Comparison of ENCODE assay signal across 13 cellular contexts in the genomic region with DNA sequence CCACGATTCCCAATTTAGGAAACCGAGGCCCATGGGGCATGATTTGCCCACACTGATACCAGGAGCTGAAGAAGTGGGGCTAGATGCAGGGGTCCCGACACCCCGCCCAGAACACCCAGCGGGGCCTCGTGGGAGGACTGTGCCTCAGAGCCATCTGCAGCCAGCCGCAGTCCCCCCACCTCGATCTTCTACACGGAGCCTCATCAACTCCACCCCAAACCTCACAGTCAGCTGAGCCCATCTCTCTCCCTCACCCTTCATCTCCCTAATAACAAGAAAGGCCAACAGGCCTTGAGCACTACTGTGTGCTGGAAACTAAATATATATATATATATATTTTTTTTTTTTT. TPM values are rescaled to one million over a fixed set of nuclear protein-coding genes. Genes with fewer than 3 reads are reported as not detected.
DNase-seq lines count a peak whose midpoint lies in the region; ATAC-seq, FAIRE-seq and TF ChIP-seq lines count a peak whose summit lies in the region.
"Had no signal": no experiment of that assay in that cellular context is flagged by ENCODE, and none has a peak within 500 bp of the region (broad histone marks: within the 10 kb centered on the region; RNA-seq: fewer than 3 reads in every experiment).

No MANE protein-coding gene starts in this region.

- WGBS in thyroid gland, 2 donors, result 83 to 89% methylated on average over 9 of the region's 9 CpGs

- H3K27me3 ChIP-seq in CD4-positive, alpha-beta T cell (ENCODE audit: control insufficient read depth, insufficient read depth, low read length), result no peaks in the 10 kb centered on the region
- no peaks in the 10 kb centered on the region for H3K27me3 ChIP-seq in thyroid gland
- H3K27me3 ChIP-seq: cardiac muscle cell, gastrocnemius medialis had no signal

- H3K4me3 Mint-ChIP-seq in CD4-positive, alpha-beta T cell, result no peak overlapping the region
- no peak overlapping the region for H3K4me3 Mint-ChIP-seq in activated T-helper 2 cell treated with anti-CD3 and anti-CD28 coated beads, Interferon-gamma antibody, Interleukin-2, Interleukin-4, amounts not matched to agents 10 μg/mL and 5 μg/mL and 100 μg/mL, durations not matched to agents 14 hours and 24 hours and 36 hours (ENCODE audit: low read depth)

- no peaks in the 10 kb centered on the region for H3K4me1 ChIP-seq in thyroid gland
- H3K4me1 ChIP-seq: gastrocnemius medialis had no signal

- peak in 2 of 10 experiments; percentile 20 to 22 for DNase-seq in CD4-positive, alpha-beta T cell
- DNase-seq in activated T-helper 2 cell treated with anti-CD3 and anti-CD28 coated beads, Interferon-gamma antibody, Interleukin-2, Interleukin-4, amounts not matched to agents 10 μg/mL and 5 μg/mL and 100 μg/mL, durations not matched to agents 14 hours and 24 hours and 36 hours (ENCODE audit: low spot score), result no peak
- DNase-seq in urothelium cell line (ENCODE audit: low spot score), result no peak
- no peak for DNase-seq in T1000 (lab: John Stamatoyannopoulos, UW)
- DNase-seq in thyroid gland, result no peak
- DNase-seq: Calu3, gastrocnemius medialis, NCI-H526 treated with DMSO at 0.1 percent for 48 hours had no signal

- no peaks in the 10 kb centered on the region for H3K27me3 Mint-ChIP-seq in CD4-positive, alpha-beta T cell
- H3K27me3 Mint-ChIP-seq in activated T-helper 2 cell treated with anti-CD3 and anti-CD28 coated beads, Interferon-gamma antibody, Interleukin-2, Interleukin-4, amounts not matched to agents 10 μg/mL and 5 μg/mL and 100 μg/mL, durations not matched to agents 14 hours and 24 hours and 36 hours (ENCODE audit: low read depth), result no peaks in the 10 kb centered on the region

- intact Hi-C loops in CD4-positive, alpha-beta T cell (cut with DNase I, micrococcal nuclease), result no loop called here
- intact Hi-C loops in activated T-helper 2 cell treated with anti-CD3 and anti-CD28 coated beads, Interferon-gamma antibody, Interleukin-2, Interleukin-4, amounts not matched to agents 10 μg/mL and 5 μg/mL and 100 μg/mL, durations not matched to agents 14 hours and 24 hours and 36 hours (cut with micrococcal nuclease), result loop anchor here (1.0 to 5.0 kb wide), 2 partner anchors 31 to 84 kb away; no protein-coding TSS in a partner anchor
- intact Hi-C loops in thyroid gland (cut with DNase I), result no loop called here

- TF ChIP-seq CTCF in CD4-positive, alpha-beta T cell (IDR thresholded peaks at IDR 0.05), result no peak
- no peak for TF ChIP-seq CTCF in thyroid gland (IDR thresholded peaks at IDR 0.05)

- no peak overlapping the region for H3K4me3 ChIP-seq in thyroid gland (replicated peaks in 1 of 3)
- H3K4me3 ChIP-seq: cardiac muscle cell, gastrocnemius medialis had no signal

- no peaks in the 10 kb centered on the region for H3K9me3 Mint-ChIP-seq in CD4-positive, alpha-beta T cell
- H3K9me3 Mint-ChIP-seq in activated T-helper 2 cell treated with anti-CD3 and anti-CD28 coated beads, Interferon-gamma antibody, Interleukin-2, Interleukin-4, amounts not matched to agents 10 μg/mL and 5 μg/mL and 100 μg/mL, durations not matched to agents 14 hours and 24 hours and 36 hours, result no peaks in the 10 kb centered on the region

- peak overlapping the region; percentile 59 for H3K27ac Mint-ChIP-seq in CD4-positive, alpha-beta T cell
- peak overlapping the region; percentile 10 for H3K27ac Mint-ChIP-seq in activated T-helper 2 cell treated with anti-CD3 and anti-CD28 coated beads, Interferon-gamma antibody, Interleukin-2, Interleukin-4, amounts not matched to agents 10 μg/mL and 5 μg/mL and 100 μg/mL, durations not matched to agents 14 hours and 24 hours and 36 hours

- CTCF ChIA-PET in CD4-positive, alpha-beta T cell (lab: Charles Lee), result interaction anchor here (0.7 to 1.9 kb wide), 4 partner anchors 31 to 207 kb away, joined by 3 to 7 read pairs (median 4); no protein-coding TSS in a partner anchor

- H3K36me3 ChIP-seq in thyroid gland, result no peaks in the 10 kb centered on the region
- H3K36me3 ChIP-seq: cardiac muscle cell, gastrocnemius medialis had no signal

- FAIRE-seq in urothelium cell line (lab: Jason Lieb, UNC), result no peak

- ATAC-seq in CD4-positive, alpha-beta T cell (ENCODE audit: poor library complexity), result peak; percentile 14
- peak; percentile 31 for ATAC-seq in GM18909 (IDR thresholded peaks at IDR 0.05; ENCODE audit: poor library complexity, unreplicated experiment)
- ATAC-seq in HG02885 (IDR thresholded peaks at IDR 0.05; ENCODE audit: poor library complexity, unreplicated experiment), result peak; percentile 28
- ATAC-seq in GM21717 (IDR thresholded peaks at IDR 0.05; ENCODE audit: unreplicated experiment), result no peak
- ATAC-seq: gastrocnemius medialis had no signal

- TF ChIP-seq POLR2A in thyroid gland (IDR thresholded peaks at IDR 0.05), result no peak

- no peaks in the 10 kb centered on the region for H3K9me3 ChIP-seq in CD4-positive, alpha-beta T cell (ENCODE audit: control insufficient read depth, low read length)
- no peaks in the 10 kb centered on the region for H3K9me3 ChIP-seq in thyroid gland
- H3K9me3 ChIP-seq: gastrocnemius medialis had no signal

- no peaks in the 10 kb centered on the region for H3K36me3 Mint-ChIP-seq in CD4-positive, alpha-beta T cell (ENCODE audit: low read depth)
- H3K36me3 Mint-ChIP-seq in activated T-helper 2 cell treated with anti-CD3 and anti-CD28 coated beads, Interferon-gamma antibody, Interleukin-2, Interleukin-4, amounts not matched to agents 10 μg/mL and 5 μg/mL and 100 μg/mL, durations not matched to agents 14 hours and 24 hours and 36 hours (ENCODE audit: low read depth), result no peaks in the 10 kb centered on the region

- POLR2A ChIA-PET in CD4-positive, alpha-beta T cell (lab: Charles Lee), result no interaction called here

- peaks cover 16% of the 10 kb centered on the region for H3K4me1 Mint-ChIP-seq in CD4-positive, alpha-beta T cell (ENCODE audit: low read depth)
- peaks cover 45% of the 10 kb centered on the region for H3K4me1 Mint-ChIP-seq in activated T-helper 2 cell treated with anti-CD3 and anti-CD28 coated beads, Interferon-gamma antibody, Interleukin-2, Interleukin-4, amounts not matched to agents 10 μg/mL and 5 μg/mL and 100 μg/mL, durations not matched to agents 14 hours and 24 hours and 36 hours (ENCODE audit: low read depth)

- H3K27ac ChIP-seq in CD4-positive, alpha-beta T cell (ENCODE audit: low read depth, low read length), result no peak overlapping the region
- no peak overlapping the region for H3K27ac ChIP-seq in thyroid gland
- H3K27ac ChIP-seq: cardiac muscle cell, gastrocnemius medialis, VCaP had no signal

RNA-seq across cellular contexts. Expression of a gene that starts 4.2 kb away (rescaled TPM):
- 10 to 100 TPM; 15.8 to 18.3 TPM for total RNA-seq in CD4-positive, alpha-beta T cell
- total RNA-seq in activated T-helper 2 cell treated with anti-CD3 and anti-CD28 coated beads, Interferon-gamma antibody, Interleukin-2, Interleukin-4, amounts not matched to agents 10 μg/mL and 5 μg/mL and 100 μg/mL, durations not matched to agents 14 hours and 24 hours and 36 hours, result 36.2 and 42.4 TPM in 2 replicates
- total RNA-seq in thyroid gland, result 10 to 100 TPM in 3 of 4 donors, 1 to 10 TPM in 1; 5.5 to 31.9 (median 19.4) TPM

RNA-seq across cellular contexts. Expression of a gene that starts 49.2 kb away (rescaled TPM):
- 10 to 100 TPM; 25.0 to 29.5 TPM for total RNA-seq in CD4-positive, alpha-beta T cell
- total RNA-seq in activated T-helper 2 cell treated with anti-CD3 and anti-CD28 coated beads, Interferon-gamma antibody, Interleukin-2, Interleukin-4, amounts not matched to agents 10 μg/mL and 5 μg/mL and 100 μg/mL, durations not matched to agents 14 hours and 24 hours and 36 hours, result 49.2 and 57.2 TPM in 2 replicates
- total RNA-seq in thyroid gland, result 100 to 1,000 TPM in 1 of 4 donors, 10 to 100 TPM in 3; 28.4 to 265 (median 36.1) TPM
